Comparison of ENCODE assay signal across 17 cellular contexts in genomic region chr2:54942373-54942772, GRCh38.
DNase-seq lines count a peak whose midpoint lies in the region; ATAC-seq and TF ChIP-seq lines count a peak whose summit lies in the region.
"Had no signal": no experiment of that assay in that cellular context is flagged by ENCODE, and none has a peak within 500 bp of the region (broad histone marks: within the 10 kb centered on the region; RNA-seq: fewer than 3 reads in every experiment).

No MANE protein-coding gene starts in this region.

- peak overlapping the region; percentile 45 for H3K4me2 ChIP-seq in DND-41 (ENCODE audit: insufficient read depth, low read length)

- peaks cover 2% of the 10 kb centered on the region for H3K36me3 Mint-ChIP-seq in activated CD8-positive, alpha-beta memory T cell treated with anti-CD3 and anti-CD28 coated beads, Interleukin-2, amount 10 ng/mL, durations not matched to agents 7 days and 5 days
- no peaks in the 10 kb centered on the region for H3K36me3 Mint-ChIP-seq in natural killer cell

- no peaks in the 10 kb centered on the region for H3K27me3 ChIP-seq in DND-41 (ENCODE audit: insufficient read depth, low read length, poor library complexity)
- H3K27me3 ChIP-seq: ascending aorta, suprapubic skin had no signal

- POLR2A ChIA-PET in GM10248 (lab: Yijun Ruan, JAX): no interaction called here

- no peaks in the 10 kb centered on the region for H4K20me1 ChIP-seq in DND-41 (ENCODE audit: insufficient read depth, low read length)

- no peaks in the 10 kb centered on the region for H3K27me3 Mint-ChIP-seq in activated CD8-positive, alpha-beta memory T cell treated with anti-CD3 and anti-CD28 coated beads, Interleukin-2, amount 10 ng/mL, durations not matched to agents 7 days and 5 days
- no peaks in the 10 kb centered on the region for H3K27me3 Mint-ChIP-seq in natural killer cell (ENCODE audit: low read depth in 2 of 2)

- H3K4me3 Mint-ChIP-seq in activated CD8-positive, alpha-beta memory T cell treated with anti-CD3 and anti-CD28 coated beads, Interleukin-2, amount 10 ng/mL, durations not matched to agents 7 days and 5 days: no peak overlapping the region
- no peak overlapping the region for H3K4me3 Mint-ChIP-seq in natural killer cell

- CTCF ChIA-PET in activated CD8-positive, alpha-beta memory T cell treated with anti-CD3 and anti-CD28 coated beads, Interleukin-2, amount 10 ng/mL, durations not matched to agents 7 days and 5 days (lab: Charles Lee): no interaction called here
- CTCF ChIA-PET in GM10248 (lab: Yijun Ruan, JAX): interaction anchor here (1.7 kb wide), 1 partner anchor 238 kb away, joined by 3 read pairs; no protein-coding TSS in a partner anchor

- peak overlapping the region; percentile 52 for H2AFZ ChIP-seq in DND-41 (ENCODE audit: low read depth, low read length)

- TF ChIP-seq CTCF in DND-41 (IDR thresholded peaks at IDR 0.05; ENCODE audit: borderline replicate concordance, extremely low read depth, low read length, poor library complexity, severe bottlenecking): no peak
- TF ChIP-seq CTCF in natural killer cell (IDR thresholded peaks at IDR 0.05): no peak
- TF ChIP-seq CTCF in GM10248 (IDR thresholded peaks at IDR 0.05; ENCODE audit: control extremely low read depth, extremely low read depth, low read depth, missing control alignments): no peak

- H3K36me3 ChIP-seq in DND-41 (ENCODE audit: insufficient read depth, low read length): no peaks in the 10 kb centered on the region
- H3K36me3 ChIP-seq: ascending aorta, suprapubic skin had no signal

- no peak overlapping the region for H3K9ac ChIP-seq in DND-41 (ENCODE audit: low read depth, low read length)

- H3K27ac ChIP-seq in DND-41 (ENCODE audit: low read length): peak overlapping the region; percentile 47
- H3K27ac ChIP-seq: ascending aorta, C4-2B, suprapubic skin had no signal

- no peaks in the 10 kb centered on the region for H3K79me2 ChIP-seq in DND-41 (ENCODE audit: insufficient read depth, low read length)

- no peaks in the 10 kb centered on the region for H3K9me3 Mint-ChIP-seq in activated CD8-positive, alpha-beta memory T cell treated with anti-CD3 and anti-CD28 coated beads, Interleukin-2, amount 10 ng/mL, durations not matched to agents 7 days and 5 days (ENCODE audit: low read depth)
- no peaks in the 10 kb centered on the region for H3K9me3 Mint-ChIP-seq in natural killer cell

- peaks cover 6% of the 10 kb centered on the region for H3K9me3 ChIP-seq in DND-41 (ENCODE audit: insufficient read depth, low read length, severe bottlenecking)
- H3K9me3 ChIP-seq: ascending aorta had no signal

- H3K4me3 ChIP-seq in DND-41 (ENCODE audit: low read depth in 1 of 2, low read length in 2 of 2): peak overlapping the region in 1 of 2 experiments; percentile 12; a peak in 1 of 4 replicates
- H3K4me3 ChIP-seq: ascending aorta, GM12878, suprapubic skin had no signal

- H3K4me1 ChIP-seq in DND-41 (ENCODE audit: insufficient read depth, low read length): peaks cover 23% of the 10 kb centered on the region

- peaks cover 4% of the 10 kb centered on the region for H3K4me1 Mint-ChIP-seq in activated CD8-positive, alpha-beta memory T cell treated with anti-CD3 and anti-CD28 coated beads, Interleukin-2, amount 10 ng/mL, durations not matched to agents 7 days and 5 days
- H3K4me1 Mint-ChIP-seq in natural killer cell: peaks cover 20 to 30% of the 10 kb centered on the region in 2 donors

- H3K27ac Mint-ChIP-seq in activated CD8-positive, alpha-beta memory T cell treated with anti-CD3 and anti-CD28 coated beads, Interleukin-2, amount 10 ng/mL, durations not matched to agents 7 days and 5 days: no peak overlapping the region
- no peak overlapping the region for H3K27ac Mint-ChIP-seq in natural killer cell

- intact Hi-C loops in natural killer cell (cut with micrococcal nuclease): no loop called here

- ATAC-seq in DND-41 (ENCODE audit: insufficient read depth, low read depth) (peak; percentile 99), natural killer cell (peak; percentile 85 to 92 (median 87)), HG02759 (IDR thresholded peaks at IDR 0.05; ENCODE audit: unreplicated experiment) (no peak)
- ATAC-seq in activated CD8-positive, alpha-beta memory T cell treated with anti-CD3 and anti-CD28 coated beads, Interleukin-2, amount 10 ng/mL, durations not matched to agents 7 days and 5 days: peak; percentile 73
- ATAC-seq: GM12878 had no signal

- peak; percentile 56 for DNase-seq in NK-92 treated with Interleukin-12 subunit alpha and Interleukin-12 subunit beta, amount 100 ng/mL, for 24 hours (lab: John Stamatoyannopoulos, UW)
- DNase-seq in NK-92 (lab: John Stamatoyannopoulos, UW; ENCODE audit: unreplicated experiment): no peak
- peak; percentile 85 for DNase-seq in DND-41
- DNase-seq in activated CD8-positive, alpha-beta memory T cell treated with anti-CD3 and anti-CD28 coated beads, Interleukin-2, amount 10 ng/mL, durations not matched to agents 7 days and 5 days: peak; percentile 74
- peak; percentile 46 for DNase-seq in natural killer cell
- no peak for DNase-seq in GM10248 (ENCODE audit: extremely low spot score)
- no peak for DNase-seq in NCI-H1436 treated with DMSO at 0.1 percent for 48 hours (lab: John Stamatoyannopoulos, UW)
- DNase-seq: 8988T, cortex of kidney, glutamatergic neuron, KBM-7, NCI-H2227 treated with DMSO at 0.1 percent for 48 hours had no signal

Comparison
In these comparisons a context has a peak if more than half of its experiments do, and no peak if none do; other contexts are left out.
1. DNase-seq: peak in NK-92 treated with Interleukin-12 subunit alpha and Interleukin-12 subunit beta, amount 100 ng/mL, for 24 hours (single experiment), DND-41 (single experiment), activated CD8-positive, alpha-beta memory T cell treated with anti-CD3 and anti-CD28 coated beads, Interleukin-2, amount 10 ng/mL, durations not matched to agents 7 days and 5 days (single experiment) and natural killer cell (single experiment); none in NK-92 (single experiment), GM10248 (single experiment) and NCI-H1436 treated with DMSO at 0.1 percent for 48 hours (single experiment).